26 cellular contexts compared by ENCODE assay signal in the genomic region with DNA sequence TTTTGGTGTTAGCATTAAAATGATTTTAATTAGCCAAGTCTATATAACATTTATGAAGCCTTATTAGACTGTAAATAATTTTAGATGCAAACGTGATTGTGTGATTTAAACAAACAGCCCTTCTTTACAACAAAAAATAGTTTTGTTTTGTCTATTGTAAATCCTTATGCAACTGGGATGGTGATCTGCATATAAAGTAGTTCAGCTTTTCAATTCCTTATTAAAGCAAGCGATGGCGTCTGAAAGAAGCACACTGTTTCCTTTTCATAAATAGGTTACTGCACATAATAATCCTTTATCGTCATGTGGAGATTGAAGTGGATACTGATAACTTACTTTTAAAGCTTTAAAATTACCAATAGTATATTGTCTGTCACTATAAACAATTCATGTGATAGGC.
"Had no signal": no experiment of that assay in that cellular context is flagged by ENCODE, and none has a peak within 500 bp of the region (broad histone marks: within the 10 kb centered on the region; RNA-seq: fewer than 3 reads in every experiment).

No MANE protein-coding gene starts in this region.

- H3K27ac ChIP-seq: epithelial cell of prostate, esophagus muscularis mucosa, gastrocnemius medialis, parathyroid adenoma, psoas muscle, sigmoid colon, skin epidermis, stomach, suprapubic skin, tibial artery, upper lobe of right lung, vagina had no signal

- H3K36me3 ChIP-seq: esophagus muscularis mucosa, gastrocnemius medialis, sigmoid colon, stomach, suprapubic skin, tibial artery, upper lobe of right lung, vagina had no signal

- H3K4me1 ChIP-seq: esophagus muscularis mucosa, gastrocnemius medialis, parathyroid adenoma, psoas muscle, sigmoid colon, suprapubic skin, tibial artery, upper lobe of right lung, vagina had no signal

- H3K27me3 ChIP-seq: gastrocnemius medialis, suprapubic skin, tibial artery, upper lobe of right lung, vagina had no signal

- H3K9me3 ChIP-seq: esophagus muscularis mucosa, gastrocnemius medialis, psoas muscle, sigmoid colon, stomach, suprapubic skin, upper lobe of right lung, vagina had no signal

- DNase-seq: cortex of kidney; effector memory CD8-positive, alpha-beta T cell; gastrocnemius medialis; glutamatergic neuron; immature natural killer cell; kidney; left colon; left ventricle myocardium superior; mesendoderm; naive thymus-derived CD4-positive, alpha-beta T cell; nephron progenitor cell; psoas muscle; sigmoid colon; stimulated activated CD4-positive, alpha-beta T cell treated with anti-CD3 and anti-CD28 coated beads, Interleukin-2, amount 100 ng/mL, for 24 hours; stimulated activated CD4-positive, alpha-beta T cell treated with anti-CD3 and anti-CD28 coated beads, Interleukin-4, amount 100 ng/mL, for 4 hours; stimulated activated naive B cell treated with anti-CD40 and anti-IgM and Interleukin-4, amounts not matched to agents 10 μg/mL and 1 μg/mL and 100 μg/mL, for 72 hours; stomach; tibial artery; upper lobe of right lung had no signal

- ATAC-seq: effector memory CD8-positive, alpha-beta T cell; gastrocnemius medialis; left colon; left ventricle myocardium superior; naive thymus-derived CD4-positive, alpha-beta T cell; psoas muscle; stimulated activated naive B cell treated with anti-CD40 and anti-IgM and Interleukin-4, amounts not matched to agents 10 μg/mL and 1 μg/mL and 100 μg/mL, for 72 hours; upper lobe of right lung had no signal

- H3K4me3 ChIP-seq: esophagus muscularis mucosa, gastrocnemius medialis, lung, psoas muscle, sigmoid colon, skin epidermis, stomach, suprapubic skin, tibial artery, upper lobe of right lung, vagina had no signal
